ENCODE assay signal across 20 cellular contexts in genomic region chr12:293199-293598, GRCh38. TPM values are rescaled to one million over a fixed set of nuclear protein-coding genes. Genes with fewer than 3 reads are reported as not detected.
DNase-seq lines count a peak whose midpoint lies in the region; ATAC-seq and TF ChIP-seq lines count a peak whose summit lies in the region.
"Had no signal": no experiment of that assay in that cellular context is flagged by ENCODE, and none has a peak within 500 bp of the region (broad histone marks: within the 10 kb centered on the region; RNA-seq: fewer than 3 reads in every experiment).

No MANE protein-coding gene starts in this region.

- no peak for ATAC-seq in activated T-cell treated with anti-CD3 and anti-CD28 coated beads, Interleukin-2, amount 50 U/mL, for 72 hours (replicated peaks in 1 of 2)
- ATAC-seq in central memory CD8-positive, alpha-beta T cell (replicated peaks; ENCODE audit: extremely low read depth, poor library complexity, severe bottlenecking) = no peak
- ATAC-seq in GM19324 (IDR thresholded peaks at IDR 0.05; ENCODE audit: low FRiP score, unreplicated experiment) = no peak
- no peak for ATAC-seq in HG02852 (IDR thresholded peaks at IDR 0.05; ENCODE audit: unreplicated experiment)
- ATAC-seq: HCT116 had no signal

- peaks cover 5% of the 10 kb centered on the region for H3K4me1 Mint-ChIP-seq in activated T-cell treated with anti-CD3 and anti-CD28 coated beads, Interleukin-2, amount 50 U/mL, for 72 hours (ENCODE audit: low read depth)
- peaks cover 26% of the 10 kb centered on the region for H3K4me1 Mint-ChIP-seq in central memory CD8-positive, alpha-beta T cell
- H3K4me1 Mint-ChIP-seq: B cell had no signal

- no peak for TF ChIP-seq CTCF in NB4 (IDR thresholded peaks at IDR 0.05; ENCODE audit: low read depth, low read length)

- H3K4me3 ChIP-seq in NB4 (ENCODE audit: low read depth, low read length) = no peak overlapping the region
- H3K4me3 ChIP-seq: PC-9, SJCRH30 had no signal

- POLR2A ChIA-PET in HEK293T (lab: Yijun Ruan, JAX) = no interaction called here

- H3K27ac Mint-ChIP-seq in activated T-cell treated with anti-CD3 and anti-CD28 coated beads, Interleukin-2, amount 50 U/mL, for 72 hours = peak overlapping the region; percentile 82
- peak overlapping the region; percentile 39 for H3K27ac Mint-ChIP-seq in central memory CD8-positive, alpha-beta T cell (ENCODE audit: low read depth)
- H3K27ac Mint-ChIP-seq: B cell; CD4-positive, CD25-positive, alpha-beta regulatory T cell had no signal

- H3K27me3 Mint-ChIP-seq in activated T-cell treated with anti-CD3 and anti-CD28 coated beads, Interleukin-2, amount 50 U/mL, for 72 hours (ENCODE audit: low read depth) = no peaks in the 10 kb centered on the region
- H3K27me3 Mint-ChIP-seq in central memory CD8-positive, alpha-beta T cell = no peaks in the 10 kb centered on the region
- H3K27me3 Mint-ChIP-seq: B cell; CD4-positive, CD25-positive, alpha-beta regulatory T cell had no signal

- H3K36me3 Mint-ChIP-seq in activated T-cell treated with anti-CD3 and anti-CD28 coated beads, Interleukin-2, amount 50 U/mL, for 72 hours (ENCODE audit: insufficient read depth in 2 of 2) = peaks cover 13 to 48% of the 10 kb centered on the region in 2 donors
- H3K36me3 Mint-ChIP-seq in central memory CD8-positive, alpha-beta T cell (ENCODE audit: insufficient read depth) = peaks cover 61% of the 10 kb centered on the region

- H3K9me3 Mint-ChIP-seq in activated T-cell treated with anti-CD3 and anti-CD28 coated beads, Interleukin-2, amount 50 U/mL, for 72 hours = no peaks in the 10 kb centered on the region
- H3K9me3 Mint-ChIP-seq in central memory CD8-positive, alpha-beta T cell = no peaks in the 10 kb centered on the region
- H3K9me3 Mint-ChIP-seq: CD4-positive, CD25-positive, alpha-beta regulatory T cell had no signal

- no peak overlapping the region for H3K4me3 Mint-ChIP-seq in activated T-cell treated with anti-CD3 and anti-CD28 coated beads, Interleukin-2, amount 50 U/mL, for 72 hours
- H3K4me3 Mint-ChIP-seq in central memory CD8-positive, alpha-beta T cell = no peak overlapping the region
- H3K4me3 Mint-ChIP-seq: B cell; CD4-positive, CD25-positive, alpha-beta regulatory T cell had no signal

- DNase-seq in activated T-cell treated with anti-CD3 and anti-CD28 coated beads, Interleukin-2, amount 50 U/mL, for 72 hours = no peak
- DNase-seq in activated T-cell treated with anti-CD3 and anti-CD28 coated beads, Interleukin-2, amount 50 U/mL, for 48 hours = no peak
- DNase-seq in HEK293T (ENCODE audit: extremely low spot score) = no peak
- DNase-seq in NB4 (ENCODE audit: low read depth) = peak; percentile 28
- DNase-seq in central memory CD8-positive, alpha-beta T cell (ENCODE audit: low spot score in 2 of 2) = no peak
- DNase-seq in OCI-M1 (lab: John Stamatoyannopoulos, UW) = no peak
- DNase-seq: Caco-2; CD4-positive, CD25-positive, alpha-beta regulatory T cell; GF-D8; GOT3; Karpas-422; NCI-H1694 treated with DMSO at 0.1 percent for 48 hours; NK-92 treated with Interleukin-12 subunit alpha and Interleukin-12 subunit beta, amount 100 ng/mL, for 24 hours; PC-9; SJCRH30 had no signal

- CTCF ChIA-PET in HEK293T (lab: Yijun Ruan, JAX) = no interaction called here

- TF ChIP-seq POLR2A in NB4 (IDR thresholded peaks at IDR 0.05; ENCODE audit: extremely low read depth, insufficient read length) = no peak

TF ChIP-seq in HEK293T, 16 proteins besides CTCF, POLR2A, EP300 and RAD21:
- TF ChIP-seq LEF1 (IDR thresholded peaks at IDR 0.05; ENCODE audit: borderline replicate concordance) (no peak), BHLHE40 (IDR thresholded peaks at IDR 0.05; ENCODE audit: borderline replicate concordance) (no peak), FOXK2 (IDR thresholded peaks at IDR 0.05) (no peak), TARDBP (IDR thresholded peaks at IDR 0.05) (no peak), ARNT (IDR thresholded peaks at IDR 0.05) (no peak), PKNOX1 (IDR thresholded peaks at IDR 0.05) (peak; percentile 42; the same call in 1 of the 2 replicates)

RNA-seq across cellular contexts. Expression of gene SLC6A13, which starts 30.6 kb away (rescaled TPM):
- total RNA-seq in activated T-cell treated with anti-CD3 and anti-CD28 coated beads, Interleukin-2, amount 50 U/mL, for 72 hours = 1 to 10 TPM; 2.6 to 3.3 TPM
- total RNA-seq: A172, PC-9 had no signal
